In genomic region chr2:368386-368785, GRCh38 we compare ENCODE assay signal across 31 cellular contexts.
"Had no signal": no experiment of that assay in that cellular context is flagged by ENCODE, and none has a peak within 500 bp of the region (broad histone marks: within the 10 kb centered on the region; RNA-seq: fewer than 3 reads in every experiment).

No MANE protein-coding gene starts in this region.

- H3K27ac Mint-ChIP-seq: activated CD8-positive, alpha-beta T cell treated with anti-CD3 and anti-CD28 coated beads, Interleukin-2, amount 10 ng/mL, durations not matched to agents 7 days and 5 days; activated naive CD4-positive, alpha-beta T cell treated with anti-CD3 and anti-CD28 coated beads, Interleukin-2, amount 50 U/mL, for 24 hours; T-helper 1 cell treated with Interleukin-12 subunit alpha and Interleukin-12 subunit beta and Interleukin-4 antibody, amounts not matched to agents 30 μg/mL and 1 μg/mL, for 36 hours; WTC11 had no signal

- H3K4me3 Mint-ChIP-seq: activated CD8-positive, alpha-beta T cell treated with anti-CD3 and anti-CD28 coated beads, Interleukin-2, amount 10 ng/mL, durations not matched to agents 7 days and 5 days; activated naive CD4-positive, alpha-beta T cell treated with anti-CD3 and anti-CD28 coated beads, Interleukin-2, amount 50 U/mL, for 24 hours; T-helper 1 cell treated with Interleukin-12 subunit alpha and Interleukin-12 subunit beta and Interleukin-4 antibody, amounts not matched to agents 30 μg/mL and 1 μg/mL, for 36 hours; WTC11 had no signal

- ATAC-seq: activated CD8-positive, alpha-beta T cell treated with anti-CD3 and anti-CD28 coated beads, Interleukin-2, amount 10 ng/mL, durations not matched to agents 7 days and 5 days; body of pancreas; WTC11 had no signal

- H3K4me1 ChIP-seq: Peyer's patch, SJCRH30 had no signal

- DNase-seq: activated CD4-positive, alpha-beta T cell treated with anti-CD3 and anti-CD28 coated beads for 48 hours; activated CD4-positive, alpha-beta T cell treated with anti-CD3 and anti-CD28 coated beads, Interleukin-2, amount 50 U/mL, for 4 hours; activated CD4-positive, CD25-positive, alpha-beta regulatory T cell treated with anti-CD3 and anti-CD28 coated beads, Interleukin-2, amount 50 U/mL, for 72 hours; activated CD8-positive, alpha-beta memory T cell treated with anti-CD3 and anti-CD28 coated beads, Interleukin-2, amount 50 U/mL, for 48 hours; activated CD8-positive, alpha-beta T cell treated with anti-CD3 and anti-CD28 coated beads, Interleukin-2, amount 10 ng/mL, durations not matched to agents 7 days and 5 days; activated effector memory CD4-positive, alpha-beta T cell treated with Interleukin-2 at 50 U/mL for 16 hours; activated naive CD4-positive, alpha-beta T cell; activated T-cell treated with anti-CD3 and anti-CD28 coated beads, Interleukin-2, amount 50 U/mL, for 1 hour; amniotic stem cell; body of pancreas; central memory CD4-positive, alpha-beta T cell; KG1; MM.1S; NCI-H1105 treated with DMSO at 0.1 percent for 48 hours; NCI-H1436 treated with DMSO at 0.1 percent for 48 hours; NCI-H187 treated with DMSO at 0.1 percent for 48 hours; NCI-H2081 treated with DMSO at 0.1 percent for 48 hours; NCI-H2171 treated with DMSO at 0.1 percent for 48 hours; NCI-H226; NCI-H526; NCI-H774; NK-92 treated with Interleukin-12 subunit alpha and Interleukin-12 subunit beta, amount 100 ng/mL, for 24 hours; Peyer's patch; Right ventricle myocardium superior; SK-N-SH had no signal

- H3K9ac ChIP-seq: SK-N-SH had no signal

- H3K9me3 ChIP-seq: body of pancreas, Peyer's patch, SJCRH30, SK-N-SH had no signal

- H3K36me3 Mint-ChIP-seq: activated naive CD4-positive, alpha-beta T cell treated with anti-CD3 and anti-CD28 coated beads, Interleukin-2, amount 50 U/mL, for 24 hours had no signal

- H3K27me3 ChIP-seq: ascending aorta, body of pancreas, Peyer's patch had no signal

- H3K27ac ChIP-seq: ascending aorta, body of pancreas, Peyer's patch, RWPE1, SJCRH30 had no signal

- H3K36me3 ChIP-seq: ascending aorta, Peyer's patch, SJCRH30 had no signal

- H3K4me3 ChIP-seq: ascending aorta, body of pancreas, Peyer's patch, SJCRH30 had no signal

- H3K4me2 ChIP-seq: SK-N-SH had no signal

- H3K4me1 Mint-ChIP-seq: activated naive CD4-positive, alpha-beta T cell treated with anti-CD3 and anti-CD28 coated beads, Interleukin-2, amount 50 U/mL, for 24 hours; WTC11 had no signal
